In the genomic region with DNA sequence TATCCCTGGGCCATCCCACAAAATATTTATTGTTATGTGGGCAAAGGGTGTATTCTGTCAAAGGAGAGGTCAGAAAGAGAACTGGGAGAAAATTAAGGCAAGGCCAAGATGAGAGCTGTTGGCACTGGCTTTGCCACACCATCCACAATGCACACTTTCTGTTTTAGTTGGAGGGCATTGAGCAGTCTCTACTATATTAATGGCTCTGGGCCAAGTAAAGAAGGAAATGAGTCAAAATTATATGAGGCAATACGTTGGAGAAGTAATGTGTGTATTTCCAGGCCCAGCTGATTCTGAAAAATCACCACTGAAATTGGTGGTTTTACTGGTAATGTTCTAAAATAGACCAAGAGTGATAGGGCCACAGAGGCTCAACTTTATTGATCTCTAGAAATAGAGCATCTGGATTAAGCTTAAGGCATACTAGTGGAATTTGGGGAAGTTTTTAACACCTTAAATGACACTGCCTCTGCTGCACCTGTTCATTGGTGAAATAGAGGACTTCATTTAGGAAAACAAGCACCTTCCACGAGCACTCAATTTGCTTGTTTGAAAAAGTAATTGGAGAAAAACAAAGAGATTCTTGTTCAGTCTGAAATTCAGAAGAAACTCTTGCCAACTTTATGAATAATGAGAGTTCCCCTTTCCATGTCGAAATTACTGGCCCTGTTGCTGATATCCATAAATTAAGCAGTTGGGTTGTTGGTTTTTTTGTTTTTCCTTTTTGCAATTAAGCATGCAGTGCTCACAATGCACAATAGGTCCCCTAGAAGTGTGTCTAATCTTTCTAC, we compare ENCODE assay signal across 8 cellular contexts.
A peak's percentile ranks its signal among the peaks of the same experiment; 100 is the strongest.
DNase-seq lines count a peak whose midpoint lies in the region; ATAC-seq and TF ChIP-seq lines count a peak whose summit lies in the region.

No MANE protein-coding gene starts in this region.

- H3K9me3 ChIP-seq in heart right ventricle = no peaks in the 10 kb centered on the region

- H3K4me1 ChIP-seq in heart right ventricle = peaks cover 0 to 36% (median 27%) of the 10 kb centered on the region in 9 donors

- TF ChIP-seq CTCF in heart right ventricle (IDR thresholded peaks at IDR 0.05) = no peak

- WGBS in heart right ventricle, 2 donors = 37 to 50% methylated on average over 3 of the region's 3 CpGs

- no peaks in the 10 kb centered on the region for H3K27me3 ChIP-seq in heart right ventricle

- DNase-seq in DMS53 treated with DMSO at 0.1 percent for 48 hours (lab: John Stamatoyannopoulos, UW; ENCODE audit: unreplicated experiment) = peak; percentile 78
- DNase-seq in NOMO-1 (lab: John Stamatoyannopoulos, UW; ENCODE audit: unreplicated experiment in 2 of 2) = peak; percentile 81 to 90
- no peak for DNase-seq in heart right ventricle
- no peak for DNase-seq in activated CD4-positive, alpha-beta T cell treated with anti-CD3 and anti-CD28 coated beads for 48 hours
- DNase-seq in islet precursor cell = no peak

- intact Hi-C loops in heart right ventricle (cut with DNase I) = loop anchor here in 1 of 10 donors (10.0 kb wide), 1 partner anchor 51 kb away; no protein-coding TSS in a partner anchor

- peak overlapping the region in 3 of 10 donors; percentile 15 to 80 (median 40) for H3K27ac ChIP-seq in heart right ventricle

- H3K4me3 ChIP-seq in heart right ventricle = no peak overlapping the region

- peak; percentile 60 for ATAC-seq in HG02852 (IDR thresholded peaks at IDR 0.05; ENCODE audit: unreplicated experiment)
- peak in 7 of 8 donors; percentile 52 to 81 (median 58) for ATAC-seq in heart right ventricle
- no peak for ATAC-seq in HG03521 (IDR thresholded peaks at IDR 0.05; ENCODE audit: unreplicated experiment)
- no peak for ATAC-seq in GM18519 (IDR thresholded peaks at IDR 0.05; ENCODE audit: low FRiP score, unreplicated experiment)

- no peaks in the 10 kb centered on the region for H3K36me3 ChIP-seq in heart right ventricle

Comparison
In these comparisons a context has a peak if more than half of its experiments do, and no peak if none do; other contexts are left out.
1. DNase-seq: peak in DMS53 treated with DMSO at 0.1 percent for 48 hours (single experiment) and NOMO-1 (2 of 2); none in heart right ventricle (0 of 2), activated CD4-positive, alpha-beta T cell treated with anti-CD3 and anti-CD28 coated beads for 48 hours (single experiment) and islet precursor cell (single experiment).
2. ATAC-seq: peak in HG02852 (single experiment) and heart right ventricle (7 of 8); none in HG03521 (single experiment) and GM18519 (single experiment).